In the genomic region with DNA sequence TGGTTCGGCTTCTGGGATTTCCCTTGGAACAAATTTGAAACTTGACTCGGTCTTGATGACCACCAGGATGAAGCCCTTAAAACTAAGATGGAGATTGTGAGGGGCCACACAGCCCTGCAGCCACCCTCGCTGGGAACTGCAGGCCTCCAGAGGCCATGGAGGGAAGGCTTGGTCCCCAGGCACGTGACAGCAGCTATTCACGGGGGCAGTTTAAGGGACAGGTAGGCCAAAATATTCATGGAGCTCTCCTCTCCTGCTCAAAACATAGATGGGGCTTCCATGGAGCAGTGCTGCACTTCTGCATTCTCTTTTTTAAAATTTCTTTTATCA, we compare ENCODE assay signal across 13 cellular contexts.
DNase-seq lines count a peak whose midpoint lies in the region; ATAC-seq and TF ChIP-seq lines count a peak whose summit lies in the region.
"Had no signal": no experiment of that assay in that cellular context is flagged by ENCODE, and none has a peak within 500 bp of the region (broad histone marks: within the 10 kb centered on the region; RNA-seq: fewer than 3 reads in every experiment).

No MANE protein-coding gene starts in this region.

- no peak overlapping the region for H3K27ac Mint-ChIP-seq in activated CD4-positive, alpha-beta memory T cell treated with anti-CD3 and anti-CD28 coated beads for 36 hours
- no peak overlapping the region for H3K27ac Mint-ChIP-seq in activated CD4-positive, alpha-beta memory T cell treated with anti-CD3 and anti-CD28 coated beads, Interleukin-2, amount 10 ng/mL, durations not matched to agents 7 days and 5 days
- no peak overlapping the region for H3K27ac Mint-ChIP-seq in activated CD8-positive, alpha-beta T cell treated with anti-CD3 and anti-CD28 coated beads, Interleukin-2, amount 10 ng/mL, durations not matched to agents 7 days and 5 days
- peak overlapping the region; percentile 71 for H3K27ac Mint-ChIP-seq in nephron progenitor cell
- H3K27ac Mint-ChIP-seq: B cell; CD4-positive, alpha-beta T cell; GM23338 had no signal

- intact Hi-C loops in activated CD4-positive, alpha-beta memory T cell treated with anti-CD3 and anti-CD28 coated beads for 36 hours (cut with micrococcal nuclease), result no loop called here

- H3K9me3 Mint-ChIP-seq in activated CD4-positive, alpha-beta memory T cell treated with anti-CD3 and anti-CD28 coated beads for 36 hours, result no peaks in the 10 kb centered on the region
- H3K9me3 Mint-ChIP-seq in activated CD4-positive, alpha-beta memory T cell treated with anti-CD3 and anti-CD28 coated beads, Interleukin-2, amount 10 ng/mL, durations not matched to agents 7 days and 5 days, result no peaks in the 10 kb centered on the region
- no peaks in the 10 kb centered on the region for H3K9me3 Mint-ChIP-seq in activated CD8-positive, alpha-beta T cell treated with anti-CD3 and anti-CD28 coated beads, Interleukin-2, amount 10 ng/mL, durations not matched to agents 7 days and 5 days (ENCODE audit: insufficient read depth)
- no peaks in the 10 kb centered on the region for H3K9me3 Mint-ChIP-seq in nephron progenitor cell
- H3K9me3 Mint-ChIP-seq: CD4-positive, alpha-beta T cell; GM23338 had no signal

- POLR2A ChIA-PET in activated CD4-positive, alpha-beta memory T cell treated with anti-CD3 and anti-CD28 coated beads for 36 hours (lab: Charles Lee), result no interaction called here
- POLR2A ChIA-PET in activated CD4-positive, alpha-beta memory T cell treated with anti-CD3 and anti-CD28 coated beads, Interleukin-2, amount 10 ng/mL, durations not matched to agents 7 days and 5 days (lab: Charles Lee), result no interaction called here
- POLR2A ChIA-PET in activated CD8-positive, alpha-beta T cell treated with anti-CD3 and anti-CD28 coated beads, Interleukin-2, amount 10 ng/mL, durations not matched to agents 7 days and 5 days (lab: Charles Lee), result interaction anchor here (1.2 kb wide), 1 partner anchor 57 kb away, joined by 3 read pairs; no protein-coding TSS in a partner anchor

- no peak overlapping the region for H3K4me3 Mint-ChIP-seq in activated CD4-positive, alpha-beta memory T cell treated with anti-CD3 and anti-CD28 coated beads for 36 hours
- H3K4me3 Mint-ChIP-seq in activated CD4-positive, alpha-beta memory T cell treated with anti-CD3 and anti-CD28 coated beads, Interleukin-2, amount 10 ng/mL, durations not matched to agents 7 days and 5 days, result no peak overlapping the region
- no peak overlapping the region for H3K4me3 Mint-ChIP-seq in activated CD8-positive, alpha-beta T cell treated with anti-CD3 and anti-CD28 coated beads, Interleukin-2, amount 10 ng/mL, durations not matched to agents 7 days and 5 days
- H3K4me3 Mint-ChIP-seq in nephron progenitor cell, result no peak overlapping the region
- H3K4me3 Mint-ChIP-seq: B cell; CD4-positive, alpha-beta T cell; GM23338 had no signal

- H3K36me3 Mint-ChIP-seq in activated CD4-positive, alpha-beta memory T cell treated with anti-CD3 and anti-CD28 coated beads for 36 hours, result no peaks in the 10 kb centered on the region
- H3K36me3 Mint-ChIP-seq in activated CD4-positive, alpha-beta memory T cell treated with anti-CD3 and anti-CD28 coated beads, Interleukin-2, amount 10 ng/mL, durations not matched to agents 7 days and 5 days (ENCODE audit: low read depth), result no peaks in the 10 kb centered on the region
- H3K36me3 Mint-ChIP-seq in activated CD8-positive, alpha-beta T cell treated with anti-CD3 and anti-CD28 coated beads, Interleukin-2, amount 10 ng/mL, durations not matched to agents 7 days and 5 days (ENCODE audit: low read depth), result no peaks in the 10 kb centered on the region
- peaks cover under 1% of the 10 kb centered on the region for H3K36me3 Mint-ChIP-seq in nephron progenitor cell (ENCODE audit: low read depth)

- no peaks in the 10 kb centered on the region for H3K27me3 Mint-ChIP-seq in activated CD4-positive, alpha-beta memory T cell treated with anti-CD3 and anti-CD28 coated beads for 36 hours
- peaks cover 2% of the 10 kb centered on the region for H3K27me3 Mint-ChIP-seq in activated CD4-positive, alpha-beta memory T cell treated with anti-CD3 and anti-CD28 coated beads, Interleukin-2, amount 10 ng/mL, durations not matched to agents 7 days and 5 days
- peaks cover 7% of the 10 kb centered on the region for H3K27me3 Mint-ChIP-seq in activated CD8-positive, alpha-beta T cell treated with anti-CD3 and anti-CD28 coated beads, Interleukin-2, amount 10 ng/mL, durations not matched to agents 7 days and 5 days (ENCODE audit: low read depth)
- peaks cover 2% of the 10 kb centered on the region for H3K27me3 Mint-ChIP-seq in nephron progenitor cell (ENCODE audit: low read depth, poor library complexity)
- H3K27me3 Mint-ChIP-seq: B cell had no signal

- CTCF ChIA-PET in activated CD4-positive, alpha-beta memory T cell treated with anti-CD3 and anti-CD28 coated beads for 36 hours (lab: Charles Lee), result no interaction called here
- CTCF ChIA-PET in activated CD4-positive, alpha-beta memory T cell treated with anti-CD3 and anti-CD28 coated beads, Interleukin-2, amount 10 ng/mL, durations not matched to agents 7 days and 5 days (lab: Charles Lee), result no interaction called here
- CTCF ChIA-PET in activated CD8-positive, alpha-beta T cell treated with anti-CD3 and anti-CD28 coated beads, Interleukin-2, amount 10 ng/mL, durations not matched to agents 7 days and 5 days (lab: Charles Lee), result no interaction called here

- no peak overlapping the region for H3K27ac ChIP-seq in coronary artery

- peak; percentile 5 for DNase-seq in activated CD4-positive, alpha-beta memory T cell treated with anti-CD3 and anti-CD28 coated beads for 36 hours
- no peak for DNase-seq in activated CD4-positive, alpha-beta memory T cell treated with anti-CD3 and anti-CD28 coated beads, Interleukin-2, amount 10 ng/mL, durations not matched to agents 7 days and 5 days
- peak; percentile 15 for DNase-seq in activated CD8-positive, alpha-beta T cell treated with anti-CD3 and anti-CD28 coated beads, Interleukin-2, amount 10 ng/mL, durations not matched to agents 7 days and 5 days
- DNase-seq in islet precursor cell (peak; percentile 38), nephron progenitor cell (no peak), NAMALWA (ENCODE audit: low spot score) (no peak), coronary artery (ENCODE audit: low spot score) (no peak)
- DNase-seq: C1 segment of cervical spinal cord; CD4-positive, alpha-beta T cell; DMS79; H7 had no signal

- H3K4me1 Mint-ChIP-seq in activated CD4-positive, alpha-beta memory T cell treated with anti-CD3 and anti-CD28 coated beads for 36 hours (ENCODE audit: low read depth), result no peaks in the 10 kb centered on the region
- H3K4me1 Mint-ChIP-seq in activated CD4-positive, alpha-beta memory T cell treated with anti-CD3 and anti-CD28 coated beads, Interleukin-2, amount 10 ng/mL, durations not matched to agents 7 days and 5 days, result no peaks in the 10 kb centered on the region
- H3K4me1 Mint-ChIP-seq in activated CD8-positive, alpha-beta T cell treated with anti-CD3 and anti-CD28 coated beads, Interleukin-2, amount 10 ng/mL, durations not matched to agents 7 days and 5 days (ENCODE audit: low read depth), result no peaks in the 10 kb centered on the region
- H3K4me1 Mint-ChIP-seq in nephron progenitor cell, result no peaks in the 10 kb centered on the region
- H3K4me1 Mint-ChIP-seq: B cell, GM23338 had no signal

- H3K4me3 ChIP-seq in coronary artery, result no peak overlapping the region
- H3K4me3 ChIP-seq: GM23338 had no signal

- no peak for TF ChIP-seq CTCF in nephron progenitor cell (IDR thresholded peaks at IDR 0.05)
- TF ChIP-seq CTCF in coronary artery (IDR thresholded peaks at IDR 0.05), result no peak

- ATAC-seq in activated CD8-positive, alpha-beta T cell treated with anti-CD3 and anti-CD28 coated beads, Interleukin-2, amount 10 ng/mL, durations not matched to agents 7 days and 5 days, result peak; percentile 13
- ATAC-seq: GM23338 had no signal

Comparison
In these comparisons a context has a peak if more than half of its experiments do, and no peak if none do; other contexts are left out.
1. DNase-seq: peak in activated CD4-positive, alpha-beta memory T cell treated with anti-CD3 and anti-CD28 coated beads for 36 hours (single experiment), activated CD8-positive, alpha-beta T cell treated with anti-CD3 and anti-CD28 coated beads, Interleukin-2, amount 10 ng/mL, durations not matched to agents 7 days and 5 days (single experiment) and islet precursor cell (single experiment); none in activated CD4-positive, alpha-beta memory T cell treated with anti-CD3 and anti-CD28 coated beads, Interleukin-2, amount 10 ng/mL, durations not matched to agents 7 days and 5 days (single experiment), nephron progenitor cell (single experiment), NAMALWA (single experiment) and coronary artery (single experiment).